In genomic region chr13:42617262-42617661, GRCh38 we compare ENCODE assay signal across 34 cellular contexts. TPM values are rescaled to one million over a fixed set of nuclear protein-coding genes. Genes with fewer than 3 reads are reported as not detected.
"Had no signal": no experiment of that assay in that cellular context is flagged by ENCODE, and none has a peak within 500 bp of the region (broad histone marks: within the 10 kb centered on the region; RNA-seq: fewer than 3 reads in every experiment).

No MANE protein-coding gene starts in this region.

- H3K4me1 ChIP-seq: ascending aorta had no signal

- H3K4me1 Mint-ChIP-seq: activated B cell treated with CpG ODN at 0.5 μM for 24 hours; activated CD4-positive, alpha-beta T cell treated with anti-CD3 and anti-CD28 coated beads, Interleukin-2, amount 10 ng/mL, durations not matched to agents 24 days and 14 days; activated naive CD4-positive, alpha-beta T cell treated with anti-CD3 and anti-CD28 coated beads, Interleukin-2, amount 10 ng/mL, durations not matched to agents 7 days and 5 days; activated naive CD4-positive, alpha-beta T cell treated with anti-CD3 and anti-CD28 coated beads, Interleukin-2, amount 50 U/mL, for 24 hours; activated naive CD8-positive, alpha-beta T cell treated with anti-CD3 and anti-CD28 coated beads, Interleukin-2, amount 10 ng/mL, durations not matched to agents 7 days and 5 days; activated naive CD8-positive, alpha-beta T cell treated with anti-CD3 and anti-CD28 coated beads, Interleukin-2, amount 50 U/mL, for 24 hours; central memory CD8-positive, alpha-beta T cell had no signal

- H3K27me3 ChIP-seq: ascending aorta, cardiac muscle cell had no signal

- H3K4me3 Mint-ChIP-seq: activated B cell treated with CpG ODN at 0.5 μM for 24 hours; activated CD4-positive, alpha-beta memory T cell treated with anti-CD3 and anti-CD28 coated beads for 36 hours; activated CD4-positive, alpha-beta T cell treated with anti-CD3 and anti-CD28 coated beads, Interleukin-2, amount 10 ng/mL, durations not matched to agents 24 days and 14 days; activated CD8-positive, alpha-beta T cell treated with anti-CD3 and anti-CD28 coated beads for 36 hours; activated naive CD4-positive, alpha-beta T cell treated with anti-CD3 and anti-CD28 coated beads, Interleukin-2, amount 10 ng/mL, durations not matched to agents 7 days and 5 days; activated naive CD4-positive, alpha-beta T cell treated with anti-CD3 and anti-CD28 coated beads, Interleukin-2, amount 50 U/mL, for 24 hours; activated naive CD8-positive, alpha-beta T cell; activated naive CD8-positive, alpha-beta T cell treated with anti-CD3 and anti-CD28 coated beads, Interleukin-2, amount 10 ng/mL, durations not matched to agents 7 days and 5 days; activated naive CD8-positive, alpha-beta T cell treated with anti-CD3 and anti-CD28 coated beads, Interleukin-2, amount 50 U/mL, for 24 hours; activated T-cell treated with anti-CD3 and anti-CD28 coated beads, Interleukin-2, amount 50 U/mL, for 4 hours; brain; central memory CD8-positive, alpha-beta T cell; T-helper 1 cell treated with Interleukin-12 subunit alpha and Interleukin-12 subunit beta and Interleukin-4 antibody, amounts not matched to agents 30 μg/mL and 1 μg/mL, for 36 hours; T-helper 2 cell treated with Interferon-gamma antibody and Interleukin-4, amounts not matched to agents 5 μg/mL and 100 μg/mL, for 36 hours had no signal

- H3K4me3 ChIP-seq: ascending aorta, cardiac muscle cell had no signal

- H3K36me3 Mint-ChIP-seq: activated CD4-positive, alpha-beta memory T cell treated with anti-CD3 and anti-CD28 coated beads for 36 hours; activated naive CD4-positive, alpha-beta T cell treated with anti-CD3 and anti-CD28 coated beads, Interleukin-2, amount 10 ng/mL, durations not matched to agents 7 days and 5 days; activated naive CD4-positive, alpha-beta T cell treated with anti-CD3 and anti-CD28 coated beads, Interleukin-2, amount 50 U/mL, for 24 hours; activated naive CD8-positive, alpha-beta T cell; activated naive CD8-positive, alpha-beta T cell treated with anti-CD3 and anti-CD28 coated beads, Interleukin-2, amount 10 ng/mL, durations not matched to agents 7 days and 5 days; brain had no signal

- H3K27me3 Mint-ChIP-seq: activated B cell treated with CpG ODN at 0.5 μM for 24 hours; activated CD4-positive, alpha-beta memory T cell treated with anti-CD3 and anti-CD28 coated beads for 36 hours had no signal

- H3K27ac ChIP-seq: ascending aorta, cardiac muscle cell, VCaP had no signal

- H3K9me3 Mint-ChIP-seq: activated B cell treated with CpG ODN at 0.5 μM for 24 hours; activated CD4-positive, alpha-beta memory T cell treated with anti-CD3 and anti-CD28 coated beads for 36 hours; activated CD4-positive, alpha-beta T cell treated with anti-CD3 and anti-CD28 coated beads, Interleukin-2, amount 10 ng/mL, durations not matched to agents 24 days and 14 days; activated CD8-positive, alpha-beta T cell treated with anti-CD3 and anti-CD28 coated beads for 36 hours; activated naive CD4-positive, alpha-beta T cell treated with anti-CD3 and anti-CD28 coated beads, Interleukin-2, amount 10 ng/mL, durations not matched to agents 7 days and 5 days; activated naive CD4-positive, alpha-beta T cell treated with anti-CD3 and anti-CD28 coated beads, Interleukin-2, amount 50 U/mL, for 24 hours; activated naive CD8-positive, alpha-beta T cell treated with anti-CD3 and anti-CD28 coated beads, Interleukin-2, amount 10 ng/mL, durations not matched to agents 7 days and 5 days; activated naive CD8-positive, alpha-beta T cell treated with anti-CD3 and anti-CD28 coated beads, Interleukin-2, amount 50 U/mL, for 24 hours; activated T-cell treated with anti-CD3 and anti-CD28 coated beads, Interleukin-2, amount 50 U/mL, for 4 hours; activated T-helper 2 cell treated with anti-CD3 and anti-CD28 coated beads, Interferon-gamma antibody, Interleukin-2, Interleukin-4, amounts not matched to agents 10 μg/mL and 5 μg/mL and 100 μg/mL, durations not matched to agents 14 hours and 24 hours and 36 hours; central memory CD8-positive, alpha-beta T cell; T-helper 1 cell treated with Interleukin-12 subunit alpha and Interleukin-12 subunit beta and Interleukin-4 antibody, amounts not matched to agents 30 μg/mL and 1 μg/mL, for 36 hours; T-helper 2 cell treated with Interferon-gamma antibody and Interleukin-4, amounts not matched to agents 5 μg/mL and 100 μg/mL, for 36 hours had no signal

- H3K36me3 ChIP-seq: ascending aorta, cardiac muscle cell had no signal

- H3K9me3 ChIP-seq: ascending aorta had no signal

- DNase-seq: activated B cell treated with CpG ODN at 0.5 μM for 24 hours; activated CD4-positive, alpha-beta memory T cell treated with anti-CD3 and anti-CD28 coated beads for 36 hours; activated CD4-positive, alpha-beta T cell treated with anti-CD3 and anti-CD28 coated beads for 4 hours; activated CD4-positive, alpha-beta T cell treated with anti-CD3 and anti-CD28 coated beads, Interleukin-2, amount 10 ng/mL, durations not matched to agents 24 days and 14 days; activated CD4-positive, alpha-beta T cell treated with anti-CD3 and anti-CD28 coated beads, Interleukin-2, amount 50 U/mL, for 1 hour; activated CD4-positive, alpha-beta T cell treated with anti-CD3 and anti-CD28 coated beads, Interleukin-2, amount 50 U/mL, for 4 hours; activated CD8-positive, alpha-beta memory T cell treated with anti-CD3 and anti-CD28 coated beads, Interleukin-2, amount 50 U/mL, for 4 hours; activated CD8-positive, alpha-beta T cell treated with anti-CD3 and anti-CD28 coated beads for 36 hours; activated effector memory CD4-positive, alpha-beta T cell treated with Interleukin-2 at 50 U/mL for 16 hours; activated gamma-delta T cell; activated naive CD4-positive, alpha-beta T cell treated with anti-CD3 and anti-CD28 coated beads, Interleukin-2, amount 10 ng/mL, durations not matched to agents 7 days and 5 days; activated naive CD4-positive, alpha-beta T cell treated with Interleukin-2 at 50 U/mL for 16 hours; activated naive CD8-positive, alpha-beta T cell treated with anti-CD3 and anti-CD28 coated beads, Interleukin-2, amount 10 ng/mL, durations not matched to agents 7 days and 5 days; activated naive CD8-positive, alpha-beta T cell treated with anti-CD3 and anti-CD28 coated beads, Interleukin-2, amount 50 U/mL, for 24 hours; activated T-cell treated with anti-CD3 and anti-CD28 coated beads for 4 hours; activated T-cell treated with anti-CD3 and anti-CD28 coated beads, Interleukin-2, amount 50 U/mL, for 1 hour; activated T-cell treated with anti-CD3 and anti-CD28 coated beads, Interleukin-2, amount 50 U/mL, for 4 hours; amygdala; anterior cingulate cortex; caudate nucleus; cerebellar nuclear complex; T-helper 2 cell; T-helper 9 cell had no signal

- ATAC-seq: activated CD4-positive, CD25-positive, alpha-beta regulatory T cell treated with anti-CD3 and anti-CD28 coated beads, Interleukin-2, amount 50 U/mL, for 24 hours; activated CD8-positive, alpha-beta T cell treated with anti-CD3 and anti-CD28 coated beads for 36 hours; activated naive CD8-positive, alpha-beta T cell treated with anti-CD3 and anti-CD28 coated beads, Interleukin-2, amount 50 U/mL, for 24 hours; activated T-cell treated with anti-CD3 and anti-CD28 coated beads, Interleukin-2, amount 50 U/mL, for 4 hours had no signal

- H3K27ac Mint-ChIP-seq: activated B cell treated with CpG ODN at 0.5 μM for 24 hours; activated CD4-positive, alpha-beta memory T cell treated with anti-CD3 and anti-CD28 coated beads for 36 hours; activated CD4-positive, alpha-beta T cell treated with anti-CD3 and anti-CD28 coated beads, Interleukin-2, amount 10 ng/mL, durations not matched to agents 24 days and 14 days; activated CD8-positive, alpha-beta T cell treated with anti-CD3 and anti-CD28 coated beads for 36 hours; activated naive CD4-positive, alpha-beta T cell treated with anti-CD3 and anti-CD28 coated beads, Interleukin-2, amount 10 ng/mL, durations not matched to agents 7 days and 5 days; activated naive CD4-positive, alpha-beta T cell treated with anti-CD3 and anti-CD28 coated beads, Interleukin-2, amount 50 U/mL, for 24 hours; activated naive CD8-positive, alpha-beta T cell; activated naive CD8-positive, alpha-beta T cell treated with anti-CD3 and anti-CD28 coated beads, Interleukin-2, amount 10 ng/mL, durations not matched to agents 7 days and 5 days; activated naive CD8-positive, alpha-beta T cell treated with anti-CD3 and anti-CD28 coated beads, Interleukin-2, amount 50 U/mL, for 24 hours; activated T-helper 2 cell treated with anti-CD3 and anti-CD28 coated beads, Interferon-gamma antibody, Interleukin-2, Interleukin-4, amounts not matched to agents 10 μg/mL and 5 μg/mL and 100 μg/mL, durations not matched to agents 14 hours and 24 hours and 36 hours; T-helper 1 cell treated with Interleukin-12 subunit alpha and Interleukin-12 subunit beta and Interleukin-4 antibody, amounts not matched to agents 30 μg/mL and 1 μg/mL, for 36 hours; T-helper 2 cell treated with Interferon-gamma antibody and Interleukin-4, amounts not matched to agents 5 μg/mL and 100 μg/mL, for 36 hours had no signal

RNA-seq across cellular contexts. Expression of gene TNFSF11, which starts 43.3 kb away (rescaled TPM):
- total RNA-seq: activated naive CD8-positive, alpha-beta T cell treated with anti-CD3 and anti-CD28 coated beads, Interleukin-2, amount 10 ng/mL, durations not matched to agents 7 days and 5 days; ascending aorta; cardiac muscle cell had no signal
- polyA plus RNA-seq: cardiac muscle cell had no signal
